In the genomic region with DNA sequence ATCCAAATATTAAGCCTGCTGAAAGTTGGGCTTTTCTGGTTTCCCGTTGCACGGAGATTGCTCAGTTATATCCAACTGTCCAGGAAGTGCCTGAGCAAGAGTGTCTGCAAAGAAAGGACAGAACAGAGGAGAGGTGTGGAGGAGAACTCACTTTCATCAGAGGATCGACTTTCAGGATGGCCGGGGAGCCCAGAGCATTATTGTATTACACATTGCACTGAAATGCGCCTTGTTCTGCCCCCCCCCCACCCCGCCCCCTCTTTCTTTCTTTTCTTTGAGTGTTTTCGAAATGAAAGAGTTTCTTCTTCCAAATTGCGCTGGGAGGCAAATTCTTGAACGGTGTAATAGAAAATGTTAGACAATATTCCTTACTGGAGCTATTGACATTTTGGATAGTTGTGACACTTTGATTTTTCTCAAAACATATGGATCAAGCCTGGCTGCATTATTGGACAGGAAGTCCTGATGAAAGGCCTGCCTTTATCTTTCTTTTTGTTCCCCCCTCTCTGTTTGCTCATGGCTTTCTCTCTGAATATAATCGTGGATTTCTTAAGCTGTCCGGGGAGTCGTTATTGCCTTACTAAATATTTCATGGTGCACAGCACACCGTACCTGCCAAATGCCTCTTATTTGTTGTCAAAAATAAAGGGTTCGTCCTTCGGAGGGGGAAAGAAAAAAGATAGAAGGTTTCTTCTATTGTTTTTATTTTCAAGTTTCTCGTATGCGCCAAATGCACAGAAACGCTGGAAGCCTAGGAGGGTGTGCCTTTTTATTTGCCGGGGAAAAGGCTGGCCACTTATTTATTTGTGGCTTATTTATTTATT, we compare ENCODE assay signal across 1 cellular context.
TF ChIP-seq lines count a peak whose summit lies in the region.

No MANE protein-coding gene starts in this region.

TF ChIP-seq in HepG2, 621 proteins besides CTCF, POLR2A, EP300 and RAD21 (continued from another document and continues in another):
- TF ChIP-seq, protein P1, sequence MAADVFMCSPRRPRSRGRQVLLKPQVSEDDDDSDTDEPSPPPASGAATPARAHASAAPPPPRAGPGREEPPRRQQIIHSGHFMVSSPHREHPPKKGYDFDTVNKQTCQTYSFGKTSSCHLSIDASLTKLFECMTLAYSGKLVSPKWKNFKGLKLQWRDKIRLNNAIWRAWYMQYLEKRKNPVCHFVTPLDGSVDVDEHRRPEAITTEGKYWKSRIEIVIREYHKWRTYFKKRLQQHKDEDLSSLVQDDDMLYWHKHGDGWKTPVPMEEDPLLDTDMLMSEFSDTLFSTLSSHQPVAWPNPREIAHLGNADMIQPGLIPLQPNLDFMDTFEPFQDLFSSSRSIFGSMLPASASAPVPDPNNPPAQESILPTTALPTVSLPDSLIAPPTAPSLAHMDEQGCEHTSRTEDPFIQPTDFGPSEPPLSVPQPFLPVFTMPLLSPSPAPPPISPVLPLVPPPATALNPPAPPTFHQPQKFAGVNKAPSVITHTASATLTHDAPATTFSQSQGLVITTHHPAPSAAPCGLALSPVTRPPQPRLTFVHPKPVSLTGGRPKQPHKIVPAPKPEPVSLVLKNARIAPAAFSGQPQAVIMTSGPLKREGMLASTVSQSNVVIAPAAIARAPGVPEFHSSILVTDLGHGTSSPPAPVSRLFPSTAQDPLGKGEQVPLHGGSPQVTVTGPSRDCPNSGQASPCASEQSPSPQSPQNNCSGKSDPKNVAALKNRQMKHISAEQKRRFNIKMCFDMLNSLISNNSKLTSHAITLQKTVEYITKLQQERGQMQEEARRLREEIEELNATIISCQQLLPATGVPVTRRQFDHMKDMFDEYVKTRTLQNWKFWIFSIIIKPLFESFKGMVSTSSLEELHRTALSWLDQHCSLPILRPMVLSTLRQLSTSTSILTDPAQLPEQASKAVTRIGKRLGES (CRISPR knock-in tag; IDR thresholded peaks at IDR 0.05; ENCODE audit: borderline replicate concordance) = no peak
- TF ChIP-seq STAG1 (CRISPR knock-in tag; IDR thresholded peaks at IDR 0.05) = 0 out of 2 replicates have a peak, but pooled peaks have one; percentile 1
- TF ChIP-seq HNRNPK (IDR thresholded peaks at IDR 0.05; ENCODE audit: low read depth, low read length, poor library complexity, severe bottlenecking) = peak; percentile 75
- TF ChIP-seq TBX3 (IDR thresholded peaks at IDR 0.05; ENCODE audit: borderline replicate concordance) = peak; percentile 2; the same call in 1 of the 2 replicates
- peak; percentile 90 for TF ChIP-seq CREM (IDR thresholded peaks at IDR 0.05)
- TF ChIP-seq CREM (CRISPR knock-in tag; IDR thresholded peaks at IDR 0.05) = no peak
- TF ChIP-seq SALL1 (CRISPR knock-in tag; IDR thresholded peaks at IDR 0.05) = peak; percentile 3; the same call in 1 of the 2 replicates
- TF ChIP-seq FOXK2 (IDR thresholded peaks at IDR 0.05) = 0 out of 2 replicates have a peak, but pooled peaks have one; percentile 12
- no peak for TF ChIP-seq TCF12 (IDR thresholded peaks at IDR 0.05)
- TF ChIP-seq TCF12 (CRISPR knock-in tag; IDR thresholded peaks at IDR 0.05) = 0 out of 2 replicates have a peak, but pooled peaks have one; percentile 54
- peak; percentile 24 for TF ChIP-seq PRPF4 (IDR thresholded peaks at IDR 0.05; ENCODE audit: low read depth, low read length, poor library complexity, severe bottlenecking)
- TF ChIP-seq ZSCAN25 (CRISPR knock-in tag; IDR thresholded peaks at IDR 0.05) = 0 out of 2 replicates have a peak, but pooled peaks have one; percentile 7
- TF ChIP-seq ONECUT2 (CRISPR knock-in tag; IDR thresholded peaks at IDR 0.05) = peak; percentile 80
- peak; percentile 74; the same call in 1 of the 2 replicates for TF ChIP-seq RARA (CRISPR knock-in tag; IDR thresholded peaks at IDR 0.05)
- TF ChIP-seq ELF4 (CRISPR knock-in tag; IDR thresholded peaks at IDR 0.05; ENCODE audit: borderline replicate concordance) = no peak
- TF ChIP-seq, protein P2, sequence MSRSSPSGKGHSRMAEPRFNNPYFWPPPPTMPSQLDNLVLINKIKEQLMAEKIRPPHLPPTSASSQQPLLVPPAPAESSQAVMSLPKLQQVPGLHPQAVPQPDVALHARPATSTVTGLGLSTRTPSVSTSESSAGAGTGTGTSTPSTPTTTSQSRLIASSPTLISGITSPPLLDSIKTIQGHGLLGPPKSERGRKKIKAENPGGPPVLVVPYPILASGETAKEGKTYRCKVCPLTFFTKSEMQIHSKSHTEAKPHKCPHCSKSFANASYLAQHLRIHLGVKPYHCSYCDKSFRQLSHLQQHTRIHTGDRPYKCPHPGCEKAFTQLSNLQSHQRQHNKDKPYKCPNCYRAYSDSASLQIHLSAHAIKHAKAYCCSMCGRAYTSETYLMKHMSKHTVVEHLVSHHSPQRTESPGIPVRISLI (CRISPR knock-in tag; IDR thresholded peaks at IDR 0.05; ENCODE audit: borderline replicate concordance) = no peak
- TF ChIP-seq, protein P3, sequence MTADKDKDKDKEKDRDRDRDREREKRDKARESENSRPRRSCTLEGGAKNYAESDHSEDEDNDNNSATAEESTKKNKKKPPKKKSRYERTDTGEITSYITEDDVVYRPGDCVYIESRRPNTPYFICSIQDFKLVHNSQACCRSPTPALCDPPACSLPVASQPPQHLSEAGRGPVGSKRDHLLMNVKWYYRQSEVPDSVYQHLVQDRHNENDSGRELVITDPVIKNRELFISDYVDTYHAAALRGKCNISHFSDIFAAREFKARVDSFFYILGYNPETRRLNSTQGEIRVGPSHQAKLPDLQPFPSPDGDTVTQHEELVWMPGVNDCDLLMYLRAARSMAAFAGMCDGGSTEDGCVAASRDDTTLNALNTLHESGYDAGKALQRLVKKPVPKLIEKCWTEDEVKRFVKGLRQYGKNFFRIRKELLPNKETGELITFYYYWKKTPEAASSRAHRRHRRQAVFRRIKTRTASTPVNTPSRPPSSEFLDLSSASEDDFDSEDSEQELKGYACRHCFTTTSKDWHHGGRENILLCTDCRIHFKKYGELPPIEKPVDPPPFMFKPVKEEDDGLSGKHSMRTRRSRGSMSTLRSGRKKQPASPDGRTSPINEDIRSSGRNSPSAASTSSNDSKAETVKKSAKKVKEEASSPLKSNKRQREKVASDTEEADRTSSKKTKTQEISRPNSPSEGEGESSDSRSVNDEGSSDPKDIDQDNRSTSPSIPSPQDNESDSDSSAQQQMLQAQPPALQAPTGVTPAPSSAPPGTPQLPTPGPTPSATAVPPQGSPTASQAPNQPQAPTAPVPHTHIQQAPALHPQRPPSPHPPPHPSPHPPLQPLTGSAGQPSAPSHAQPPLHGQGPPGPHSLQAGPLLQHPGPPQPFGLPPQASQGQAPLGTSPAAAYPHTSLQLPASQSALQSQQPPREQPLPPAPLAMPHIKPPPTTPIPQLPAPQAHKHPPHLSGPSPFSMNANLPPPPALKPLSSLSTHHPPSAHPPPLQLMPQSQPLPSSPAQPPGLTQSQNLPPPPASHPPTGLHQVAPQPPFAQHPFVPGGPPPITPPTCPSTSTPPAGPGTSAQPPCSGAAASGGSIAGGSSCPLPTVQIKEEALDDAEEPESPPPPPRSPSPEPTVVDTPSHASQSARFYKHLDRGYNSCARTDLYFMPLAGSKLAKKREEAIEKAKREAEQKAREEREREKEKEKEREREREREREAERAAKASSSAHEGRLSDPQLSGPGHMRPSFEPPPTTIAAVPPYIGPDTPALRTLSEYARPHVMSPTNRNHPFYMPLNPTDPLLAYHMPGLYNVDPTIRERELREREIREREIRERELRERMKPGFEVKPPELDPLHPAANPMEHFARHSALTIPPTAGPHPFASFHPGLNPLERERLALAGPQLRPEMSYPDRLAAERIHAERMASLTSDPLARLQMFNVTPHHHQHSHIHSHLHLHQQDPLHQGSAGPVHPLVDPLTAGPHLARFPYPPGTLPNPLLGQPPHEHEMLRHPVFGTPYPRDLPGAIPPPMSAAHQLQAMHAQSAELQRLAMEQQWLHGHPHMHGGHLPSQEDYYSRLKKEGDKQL (CRISPR knock-in tag; IDR thresholded peaks at IDR 0.05; ENCODE audit: low read depth) = peak; percentile 26; the same call in 1 of the 2 replicates
- TF ChIP-seq ZFP90 (CRISPR knock-in tag; IDR thresholded peaks at IDR 0.05; ENCODE audit: borderline replicate concordance) = no peak
- peak; percentile 91 for TF ChIP-seq ISL2 (CRISPR knock-in tag; IDR thresholded peaks at IDR 0.05)
- peak; percentile 97 for TF ChIP-seq TCF7 (IDR thresholded peaks at IDR 0.05; ENCODE audit: low read depth)
- 0 out of 2 replicates have a peak, but pooled peaks have one; percentile 3 for TF ChIP-seq ZFY (CRISPR knock-in tag; IDR thresholded peaks at IDR 0.05)
- no peak for TF ChIP-seq ARNT (IDR thresholded peaks at IDR 0.05)
- no peak for TF ChIP-seq KAT8 (CRISPR knock-in tag; IDR thresholded peaks at IDR 0.05)
- TF ChIP-seq SMYD3 (CRISPR knock-in tag; IDR thresholded peaks at IDR 0.05) = peak; percentile 44; the same call in 1 of the 2 replicates
- no peak for TF ChIP-seq ZIK1 (CRISPR knock-in tag; IDR thresholded peaks at IDR 0.05; ENCODE audit: borderline replicate concordance, low read depth)
- TF ChIP-seq, protein P4, sequence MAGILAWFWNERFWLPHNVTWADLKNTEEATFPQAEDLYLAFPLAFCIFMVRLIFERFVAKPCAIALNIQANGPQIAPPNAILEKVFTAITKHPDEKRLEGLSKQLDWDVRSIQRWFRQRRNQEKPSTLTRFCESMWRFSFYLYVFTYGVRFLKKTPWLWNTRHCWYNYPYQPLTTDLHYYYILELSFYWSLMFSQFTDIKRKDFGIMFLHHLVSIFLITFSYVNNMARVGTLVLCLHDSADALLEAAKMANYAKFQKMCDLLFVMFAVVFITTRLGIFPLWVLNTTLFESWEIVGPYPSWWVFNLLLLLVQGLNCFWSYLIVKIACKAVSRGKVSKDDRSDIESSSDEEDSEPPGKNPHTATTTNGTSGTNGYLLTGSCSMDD (CRISPR knock-in tag; IDR thresholded peaks at IDR 0.05) = no peak
- TF ChIP-seq DMAP1 (CRISPR knock-in tag; IDR thresholded peaks at IDR 0.05) = 0 out of 2 replicates have a peak, but pooled peaks have one; percentile 28
- 0 out of 2 replicates have a peak, but pooled peaks have one; percentile 8 for TF ChIP-seq ZSCAN9 (CRISPR knock-in tag; IDR thresholded peaks at IDR 0.05; ENCODE audit: borderline replicate concordance)
- TF ChIP-seq, protein P5, sequence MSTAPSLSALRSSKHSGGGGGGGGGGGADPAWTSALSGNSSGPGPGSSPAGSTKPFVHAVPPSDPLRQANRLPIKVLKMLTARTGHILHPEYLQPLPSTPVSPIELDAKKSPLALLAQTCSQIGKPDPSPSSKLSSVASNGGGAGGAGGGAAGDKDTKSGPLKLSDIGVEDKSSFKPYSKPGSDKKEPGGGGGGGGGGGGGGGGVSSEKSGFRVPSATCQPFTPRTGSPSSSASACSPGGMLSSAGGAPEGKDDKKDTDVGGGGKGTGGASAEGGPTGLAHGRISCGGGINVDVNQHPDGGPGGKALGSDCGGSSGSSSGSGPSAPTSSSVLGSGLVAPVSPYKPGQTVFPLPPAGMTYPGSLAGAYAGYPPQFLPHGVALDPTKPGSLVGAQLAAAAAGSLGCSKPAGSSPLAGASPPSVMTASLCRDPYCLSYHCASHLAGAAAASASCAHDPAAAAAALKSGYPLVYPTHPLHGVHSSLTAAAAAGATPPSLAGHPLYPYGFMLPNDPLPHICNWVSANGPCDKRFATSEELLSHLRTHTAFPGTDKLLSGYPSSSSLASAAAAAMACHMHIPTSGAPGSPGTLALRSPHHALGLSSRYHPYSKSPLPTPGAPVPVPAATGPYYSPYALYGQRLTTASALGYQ (CRISPR knock-in tag; IDR thresholded peaks at IDR 0.05) = peak; percentile 13; the same call in 1 of the 2 replicates
- no peak for TF ChIP-seq ZNF777 (CRISPR knock-in tag; IDR thresholded peaks at IDR 0.05)
- peak; percentile 53; the same call in 1 of the 2 replicates for TF ChIP-seq ELF1 (CRISPR knock-in tag; IDR thresholded peaks at IDR 0.05)
- TF ChIP-seq, protein P6, sequence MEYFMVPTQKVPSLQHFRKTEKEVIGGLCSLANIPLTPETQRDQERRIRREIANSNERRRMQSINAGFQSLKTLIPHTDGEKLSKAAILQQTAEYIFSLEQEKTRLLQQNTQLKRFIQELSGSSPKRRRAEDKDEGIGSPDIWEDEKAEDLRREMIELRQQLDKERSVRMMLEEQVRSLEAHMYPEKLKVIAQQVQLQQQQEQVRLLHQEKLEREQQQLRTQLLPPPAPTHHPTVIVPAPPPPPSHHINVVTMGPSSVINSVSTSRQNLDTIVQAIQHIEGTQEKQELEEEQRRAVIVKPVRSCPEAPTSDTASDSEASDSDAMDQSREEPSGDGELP (IDR thresholded peaks at IDR 0.05; ENCODE audit: borderline replicate concordance, low read depth) = peak; percentile 62; the same call in 1 of the 2 replicates
- no peak for TF ChIP-seq HCFC1 (IDR thresholded peaks at IDR 0.05; ENCODE audit: low read depth, low read length)
- no peak for TF ChIP-seq RXRA (CRISPR knock-in tag; IDR thresholded peaks at IDR 0.05)
- no peak for TF ChIP-seq PLRG1 (conservative IDR thresholded peaks at IDR 0.05)
- TF ChIP-seq, protein P7, sequence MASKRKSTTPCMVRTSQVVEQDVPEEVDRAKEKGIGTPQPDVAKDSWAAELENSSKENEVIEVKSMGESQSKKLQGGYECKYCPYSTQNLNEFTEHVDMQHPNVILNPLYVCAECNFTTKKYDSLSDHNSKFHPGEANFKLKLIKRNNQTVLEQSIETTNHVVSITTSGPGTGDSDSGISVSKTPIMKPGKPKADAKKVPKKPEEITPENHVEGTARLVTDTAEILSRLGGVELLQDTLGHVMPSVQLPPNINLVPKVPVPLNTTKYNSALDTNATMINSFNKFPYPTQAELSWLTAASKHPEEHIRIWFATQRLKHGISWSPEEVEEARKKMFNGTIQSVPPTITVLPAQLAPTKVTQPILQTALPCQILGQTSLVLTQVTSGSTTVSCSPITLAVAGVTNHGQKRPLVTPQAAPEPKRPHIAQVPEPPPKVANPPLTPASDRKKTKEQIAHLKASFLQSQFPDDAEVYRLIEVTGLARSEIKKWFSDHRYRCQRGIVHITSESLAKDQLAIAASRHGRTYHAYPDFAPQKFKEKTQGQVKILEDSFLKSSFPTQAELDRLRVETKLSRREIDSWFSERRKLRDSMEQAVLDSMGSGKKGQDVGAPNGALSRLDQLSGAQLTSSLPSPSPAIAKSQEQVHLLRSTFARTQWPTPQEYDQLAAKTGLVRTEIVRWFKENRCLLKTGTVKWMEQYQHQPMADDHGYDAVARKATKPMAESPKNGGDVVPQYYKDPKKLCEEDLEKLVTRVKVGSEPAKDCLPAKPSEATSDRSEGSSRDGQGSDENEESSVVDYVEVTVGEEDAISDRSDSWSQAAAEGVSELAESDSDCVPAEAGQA (IDR thresholded peaks at IDR 0.05; ENCODE audit: low read depth) = no peak
- TF ChIP-seq, protein P7 (CRISPR knock-in tag; IDR thresholded peaks at IDR 0.05; ENCODE audit: borderline replicate concordance) = no peak
